Comparison of ENCODE assay signal across 8 cellular contexts in the genomic region with DNA sequence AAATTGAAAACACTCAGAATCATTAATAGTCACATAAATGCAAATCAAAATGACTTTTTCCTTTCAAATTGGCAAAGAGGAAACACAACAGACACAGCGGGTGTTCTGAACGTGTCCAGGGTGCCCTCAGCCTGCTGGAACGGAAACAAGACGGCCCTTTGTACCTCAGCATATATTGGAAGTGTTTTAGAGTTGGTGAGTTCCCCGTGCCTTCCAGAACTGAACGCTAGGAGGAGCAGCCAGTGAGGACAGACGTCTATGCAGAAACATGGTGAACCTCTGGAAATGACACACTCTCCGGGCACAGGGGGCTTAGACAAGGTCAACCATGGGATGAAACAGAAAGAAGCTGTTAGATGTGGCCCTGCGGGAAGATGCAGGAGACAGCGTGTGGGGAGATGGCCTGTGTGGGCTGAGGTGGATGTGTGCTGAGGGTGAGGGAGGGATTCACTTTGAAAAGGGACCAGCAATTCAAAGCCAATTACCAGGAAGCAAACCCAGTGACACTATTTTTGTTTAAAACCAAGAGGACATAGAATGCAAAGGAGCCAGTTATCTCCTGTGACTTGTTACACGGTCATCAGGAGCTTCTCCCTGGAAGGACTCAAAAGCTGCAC. TPM values are rescaled to one million over a fixed set of nuclear protein-coding genes. Genes with fewer than 3 reads are reported as not detected.
A peak's percentile ranks its signal among the peaks of the same experiment; 100 is the strongest.
DNase-seq lines count a peak whose midpoint lies in the region; ATAC-seq and TF ChIP-seq lines count a peak whose summit lies in the region.

No MANE protein-coding gene starts in this region.

- H3K4me3 Mint-ChIP-seq in immature natural killer cell = no peak overlapping the region

- peak; percentile 96 for TF ChIP-seq CTCF in brain microvascular endothelial cell (IDR thresholded peaks at IDR 0.05; ENCODE audit: low read depth, low read length, missing control alignments)

- peaks cover 7 to 17% (median 9%) of the 10 kb centered on the region in 3 donors for H3K27me3 Mint-ChIP-seq in immature natural killer cell (ENCODE audit: low read depth in 3 of 3)

- no peak overlapping the region for H3K4me3 ChIP-seq in brain microvascular endothelial cell (ENCODE audit: low read depth, low read length)

- peak overlapping the region in 5 of 6 donors; percentile 15 to 91 (median 77) for H3K27ac Mint-ChIP-seq in immature natural killer cell

- ATAC-seq in GM21526 (IDR thresholded peaks at IDR 0.05; ENCODE audit: low FRiP score, unreplicated experiment) = no peak

- H3K36me3 ChIP-seq in brain microvascular endothelial cell (replicated peaks) = no peaks in the 10 kb centered on the region

- H3K36me3 Mint-ChIP-seq in immature natural killer cell = no peaks in the 10 kb centered on the region

- no peaks in the 10 kb centered on the region for H3K9me3 Mint-ChIP-seq in immature natural killer cell

- peak; percentile 51 for DNase-seq in G401 (ENCODE audit: low spot score)
- DNase-seq in Kasumi-1 (lab: John Stamatoyannopoulos, UW) = peak; percentile 89 to 91
- DNase-seq in T-helper 9 cell = peak; percentile 31
- DNase-seq in brain microvascular endothelial cell = peak; percentile 63
- DNase-seq in immature natural killer cell = peak; percentile 52 to 54 (median 53)
- peak; percentile 28 for DNase-seq in stimulated activated CD4-positive, alpha-beta T cell treated with anti-CD3 and anti-CD28 coated beads, Interleukin-2, amount 100 ng/mL, for 4 hours (ENCODE audit: low read depth)
- no peak for DNase-seq in NCI-H2227 treated with DMSO at 0.1 percent for 48 hours (lab: John Stamatoyannopoulos, UW)

- H3K4me1 Mint-ChIP-seq in immature natural killer cell = peaks cover 3 to 13% of the 10 kb centered on the region in 2 donors

- no peak overlapping the region for H3K27ac ChIP-seq in brain microvascular endothelial cell

- in situ Hi-C loops in G401 (cut with HindIII; ENCODE audit: low sequenced_read_pairs) = no loop called here
- in situ Hi-C loops in brain microvascular endothelial cell (cut with HindIII; ENCODE audit: low pct_ligation_motif_present, low sequenced_read_pairs) = no loop called here

- H3K27me3 ChIP-seq in brain microvascular endothelial cell (replicated peaks) = peaks cover 6% of the 10 kb centered on the region

RNA-seq across cellular contexts. Expression of gene RNF212, which starts 40.4 kb away (rescaled TPM):
- not detected in 2 replicates for total RNA-seq in G401 (2014; rRNA removed; shearing (Covaris generic))
- 1 to 10 TPM in 2 of 3 donors, not detected in 1; 1.3 to 2.4 TPM for polyA plus RNA-seq in immature natural killer cell
